In genomic region chr3:186198442-186198841, GRCh38 we compare ENCODE assay signal across 6 cellular contexts.
"Had no signal": no experiment of that assay in that cellular context is flagged by ENCODE, and none has a peak within 500 bp of the region (broad histone marks: within the 10 kb centered on the region; RNA-seq: fewer than 3 reads in every experiment).

No MANE protein-coding gene starts in this region.

- H3K4me2 ChIP-seq: KMS-11 had no signal

- DNase-seq: IMR-90, KBM-7, KG1 had no signal

- FAIRE-seq: HTR-8/SVneo had no signal

- H3K27ac ChIP-seq: HL-60, KMS-11 had no signal

- H3K9ac ChIP-seq: KMS-11 had no signal
